Comparison of ENCODE assay signal across 8 cellular contexts in genomic region chr9:69120380-69121154, GRCh38. TPM values are rescaled to one million over a fixed set of nuclear protein-coding genes. Genes with fewer than 3 reads are reported as not detected.
DNase-seq lines count a peak whose midpoint lies in the region; ATAC-seq and TF ChIP-seq lines count a peak whose summit lies in the region.

No MANE protein-coding gene starts in this region.

- CTCF ChIA-PET in activated B cell treated with CpG ODN at 0.5 μM for 24 hours (lab: Charles Lee), result no interaction called here

- H4K20me1 ChIP-seq in DND-41 (ENCODE audit: insufficient read depth, low read length) (no peaks in the 10 kb centered on the region), osteoblast (ENCODE audit: insufficient read depth, low read length) (no peaks in the 10 kb centered on the region)

- H3K36me3 ChIP-seq in DND-41 (ENCODE audit: insufficient read depth, low read length), result no peaks in the 10 kb centered on the region
- H3K36me3 ChIP-seq in HUES64 (ENCODE audit: insufficient read depth, low read length), result no peaks in the 10 kb centered on the region
- H3K36me3 ChIP-seq in osteoblast (ENCODE audit: insufficient read depth, low read length), result no peaks in the 10 kb centered on the region

- DNase-seq in DND-41 (no peak), activated B cell treated with CpG ODN at 0.5 μM for 24 hours (no peak), glomerular visceral epithelial cell (ENCODE audit: extremely low spot score) (peak; percentile 76), osteoblast (ENCODE audit: insufficient read length, low spot score, missing footprints) (peak; percentile 85)
- no peak for DNase-seq in stimulated activated naive CD4-positive, alpha-beta T cell (lab: John Stamatoyannopoulos, UW)

- H3K9me3 Mint-ChIP-seq in activated B cell treated with CpG ODN at 0.5 μM for 24 hours, result no peaks in the 10 kb centered on the region

- H3K27me3 ChIP-seq in DND-41 (ENCODE audit: insufficient read depth, low read length, poor library complexity), result no peaks in the 10 kb centered on the region
- no peaks in the 10 kb centered on the region for H3K27me3 ChIP-seq in HUES64 (ENCODE audit: insufficient read depth, low read length)
- no peaks in the 10 kb centered on the region for H3K27me3 ChIP-seq in osteoblast (ENCODE audit: insufficient read depth, low read length)

- peak overlapping the region; percentile 80 for H3K4me3 Mint-ChIP-seq in activated B cell treated with CpG ODN at 0.5 μM for 24 hours

- peaks cover 18% of the 10 kb centered on the region for H3K4me1 Mint-ChIP-seq in activated B cell treated with CpG ODN at 0.5 μM for 24 hours

- H3K9ac ChIP-seq in DND-41 (ENCODE audit: low read depth, low read length) (peak overlapping the region; percentile 65), HUES64 (ENCODE audit: low read depth, low read length) (peak overlapping the region; percentile 93)

- H2AFZ ChIP-seq in DND-41 (ENCODE audit: low read depth, low read length) (peak overlapping the region; percentile 62), osteoblast (ENCODE audit: low read length) (peak overlapping the region; percentile 47)

- H3K4me1 ChIP-seq in DND-41 (ENCODE audit: insufficient read depth, low read length) (peaks cover 16% of the 10 kb centered on the region), HUES64 (ENCODE audit: insufficient read depth, low read length) (peaks cover 11% of the 10 kb centered on the region), osteoblast (ENCODE audit: insufficient read depth, low read length) (peaks cover 6% of the 10 kb centered on the region)

- intact Hi-C loops in activated B cell treated with CpG ODN at 0.5 μM for 24 hours (cut with micrococcal nuclease), result loop anchor here (5.0 kb wide), 3 partner anchors 57 to 83 kb away; partner anchors contain the start of gene FXN

- no peaks in the 10 kb centered on the region for H3K27me3 Mint-ChIP-seq in activated B cell treated with CpG ODN at 0.5 μM for 24 hours

- no peaks in the 10 kb centered on the region for H3K36me3 Mint-ChIP-seq in activated B cell treated with CpG ODN at 0.5 μM for 24 hours (ENCODE audit: low read depth)

- 5% methylated on average over 23 of the region's 27 CpGs for WGBS in HUES64

- H3K27ac ChIP-seq in DND-41 (ENCODE audit: low read length) (peak overlapping the region; percentile 50; the same call in 1 of the 2 replicates), HUES64 (ENCODE audit: low read depth, low read length) (peak overlapping the region; percentile 100), osteoblast (ENCODE audit: low read depth, low read length) (no peak overlapping the region)

- H3K4me3 ChIP-seq in DND-41 (ENCODE audit: low read depth in 1 of 2, low read length in 2 of 2), result peak overlapping the region in 1 of 2 experiments; percentile 80; a peak in 2 of 4 replicates
- peak overlapping the region; percentile 98 for H3K4me3 ChIP-seq in HUES64 (ENCODE audit: low read length)
- H3K4me3 ChIP-seq in osteoblast (ENCODE audit: insufficient read depth, low read length), result peak overlapping the region; percentile 92

- H3K79me2 ChIP-seq in DND-41 (ENCODE audit: insufficient read depth, low read length) (no peaks in the 10 kb centered on the region), osteoblast (ENCODE audit: insufficient read depth, low read length) (no peaks in the 10 kb centered on the region)

- POLR2A ChIA-PET in activated B cell treated with CpG ODN at 0.5 μM for 24 hours (lab: Charles Lee), result interaction anchor here (0.7 kb wide), 1 partner anchor 11 kb away, joined by 8 read pairs; no protein-coding TSS in a partner anchor

- H3K9me3 ChIP-seq in DND-41 (ENCODE audit: insufficient read depth, low read length, severe bottlenecking), result no peaks in the 10 kb centered on the region
- H3K9me3 ChIP-seq in HUES64 (ENCODE audit: insufficient read depth, low read depth, low read length), result no peaks in the 10 kb centered on the region
- H3K9me3 ChIP-seq in osteoblast (ENCODE audit: low read depth, low read length), result no peaks in the 10 kb centered on the region

- TF ChIP-seq CTCF in DND-41 (IDR thresholded peaks at IDR 0.05; ENCODE audit: borderline replicate concordance, extremely low read depth, low read length, poor library complexity, severe bottlenecking) (no peak), activated B cell treated with CpG ODN at 0.5 μM for 24 hours (IDR thresholded peaks at IDR 0.05) (no peak), osteoblast (IDR thresholded peaks at IDR 0.05; ENCODE audit: extremely low read depth, low read depth, low read length) (no peak)

- ATAC-seq in DND-41 (ENCODE audit: insufficient read depth, low read depth) (no peak), activated B cell treated with CpG ODN at 0.5 μM for 24 hours (ENCODE audit: low read depth) (no peak), HG02642 (IDR thresholded peaks at IDR 0.05; ENCODE audit: poor library complexity, unreplicated experiment) (no peak), HG03108 (IDR thresholded peaks at IDR 0.05; ENCODE audit: unreplicated experiment) (no peak)

- H3K4me2 ChIP-seq in DND-41 (ENCODE audit: insufficient read depth, low read length) (peak overlapping the region; percentile 86), osteoblast (ENCODE audit: insufficient read depth, low read length) (peak overlapping the region; percentile 97)

- H3K27ac Mint-ChIP-seq in activated B cell treated with CpG ODN at 0.5 μM for 24 hours, result no peak overlapping the region

RNA-seq across cellular contexts. Expression of gene TJP2, which starts 53.5 kb away (rescaled TPM):
- 91.9 TPM for polyA plus RNA-seq in HUES64 (2013, experiment 1 of 2)
- polyA plus RNA-seq in HUES64 (2013, experiment 2 of 2), result 92.8 TPM
- total RNA-seq in activated B cell treated with CpG ODN at 0.5 μM for 24 hours (2.3 and 4.7 TPM in 2 replicates), osteoblast (28.6 and 30.4 TPM in 2 replicates)

Comparison
In these comparisons a context has a peak if more than half of its experiments do, and no peak if none do; other contexts are left out.
1. DNase-seq: peak in glomerular visceral epithelial cell (single experiment) and osteoblast (single experiment); none in DND-41 (single experiment), activated B cell treated with CpG ODN at 0.5 μM for 24 hours (single experiment) and stimulated activated naive CD4-positive, alpha-beta T cell (0 of 6).